In the genomic region with DNA sequence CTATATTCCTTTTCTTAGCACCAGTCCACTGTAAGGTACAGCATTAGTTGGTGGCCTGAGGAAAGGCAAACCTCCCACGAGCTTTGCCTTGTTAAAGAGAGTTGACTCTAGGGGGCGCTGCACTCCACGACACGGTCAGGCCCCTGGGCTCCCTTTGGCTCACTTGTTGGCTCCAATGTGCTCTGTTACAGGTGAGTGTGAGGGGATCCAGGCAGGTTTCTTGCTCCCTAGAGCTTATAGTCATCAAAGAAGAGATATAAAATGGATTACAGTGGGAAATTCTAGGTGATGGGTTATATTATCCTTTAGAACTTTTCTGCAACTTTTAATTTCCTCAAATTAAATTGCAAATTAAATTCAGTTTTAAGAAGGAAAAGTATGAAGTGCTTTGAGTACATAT, we compare ENCODE assay signal across 8 cellular contexts. TPM values are rescaled to one million over a fixed set of nuclear protein-coding genes. Genes with fewer than 3 reads are reported as not detected.
DNase-seq lines count a peak whose midpoint lies in the region; ATAC-seq, FAIRE-seq and TF ChIP-seq lines count a peak whose summit lies in the region.

No MANE protein-coding gene starts in this region.

- no peak for TF ChIP-seq POLR2A in breast epithelium (IDR thresholded peaks at IDR 0.05)

- H3K27me3 ChIP-seq in BE2C = no peaks in the 10 kb centered on the region
- H3K27me3 ChIP-seq in GM23248 (replicated peaks; ENCODE audit: insufficient read depth) = no peaks in the 10 kb centered on the region
- no peaks in the 10 kb centered on the region for H3K27me3 ChIP-seq in WERI-Rb-1 (ENCODE audit: insufficient read depth, low read depth, severe bottlenecking)
- no peaks in the 10 kb centered on the region for H3K27me3 ChIP-seq in breast epithelium

- H3K27ac ChIP-seq in GM23248 = no peak overlapping the region
- no peak overlapping the region for H3K27ac ChIP-seq in WERI-Rb-1
- H3K27ac ChIP-seq in breast epithelium = no peak overlapping the region

- no peak for ATAC-seq in GM18870 (IDR thresholded peaks at IDR 0.05; ENCODE audit: unreplicated experiment)

- DNase-seq in BE2C (peak; percentile 90), GM23248 (peak; percentile 87), NCI-H2196 (lab: John Stamatoyannopoulos, UW; ENCODE audit: unreplicated experiment) (peak; percentile 94), WERI-Rb-1 (peak; percentile 88), breast epithelium (ENCODE audit: low spot score in 2 of 2) (peak; percentile 70 to 82)
- peak; percentile 68 to 82 (median 76) for DNase-seq in stimulated activated CD4-positive, alpha-beta T cell treated with anti-CD3 and anti-CD28 coated beads, Interleukin-1b, Interleukin-23, amount 100 ng/mL, for 24 hours (ENCODE audit: low read depth in 4 of 4, low spot score in 1 of 4)

- H3K4me3 ChIP-seq in BE2C (ENCODE audit: low read depth, low read length) (no peak overlapping the region), GM23248 (no peak overlapping the region), WERI-Rb-1 (ENCODE audit: low read depth, low read length) (no peak overlapping the region), breast epithelium (no peak overlapping the region)

- H2AFZ ChIP-seq in GM23248 = no peak overlapping the region

- WGBS in GM23248 (ENCODE audit: low coverage in 1 of 2, low lambda C conversion rate in 2 of 2, missing lambda C conversion rate in 2 of 2), 2 experiments = 0% methylated on average over 4 of the region's 4 CpGs

- H4K20me1 ChIP-seq in GM23248 (ENCODE audit: insufficient read depth) = no peaks in the 10 kb centered on the region

- no peak overlapping the region for H3K4me2 ChIP-seq in GM23248 (ENCODE audit: unreplicated experiment)

- H3K79me2 ChIP-seq in GM23248 (ENCODE audit: insufficient read depth) = peaks cover 6% of the 10 kb centered on the region

- no peaks in the 10 kb centered on the region for H3K9me2 ChIP-seq in GM23248 (ENCODE audit: insufficient read depth)

- H3F3A ChIP-seq in GM23248 (ENCODE audit: insufficient read depth) = no peaks in the 10 kb centered on the region

- intact Hi-C loops in breast epithelium (cut with DNase I; ENCODE audit: low total_unique reads) = no loop called here

- H3K4me1 ChIP-seq in BE2C (no peaks in the 10 kb centered on the region), GM23248 (ENCODE audit: insufficient read depth) (no peaks in the 10 kb centered on the region), breast epithelium (peaks cover 0 to 1% of the 10 kb centered on the region in 2 donors)

- in situ Hi-C loops in GM23248 (cut with MboI) = loop anchor here (25.0 kb wide), 1 partner anchor 185 kb away; no protein-coding TSS in a partner anchor

- H3K36me3 ChIP-seq in BE2C (no peaks in the 10 kb centered on the region), GM23248 (ENCODE audit: low read depth) (no peaks in the 10 kb centered on the region), WERI-Rb-1 (no peaks in the 10 kb centered on the region), breast epithelium (no peaks in the 10 kb centered on the region)

- H3K9me3 ChIP-seq in BE2C (no peaks in the 10 kb centered on the region), GM23248 (ENCODE audit: low read depth) (no peaks in the 10 kb centered on the region), WERI-Rb-1 (ENCODE audit: severe bottlenecking) (no peaks in the 10 kb centered on the region), breast epithelium (no peaks in the 10 kb centered on the region)

- TF ChIP-seq CTCF in BE2C (IDR thresholded peaks at IDR 0.05; ENCODE audit: low read depth, low read length) (peak; percentile 88), WERI-Rb-1 (IDR thresholded peaks at IDR 0.05; ENCODE audit: low read depth, low read length) (peak; percentile 84), breast epithelium (IDR thresholded peaks at IDR 0.05) (peak; percentile 33 to 78 (median 77))

- no peak overlapping the region for H3K9ac ChIP-seq in GM23248

- peak; percentile 38 for FAIRE-seq in islet of Langerhans (lab: Jason Lieb, UNC)

RNA-seq across cellular contexts. Expression of a gene that starts 3.7 kb away (rescaled TPM):
- polyA plus RNA-seq in BE2C (2012; ENCODE audit: insufficient read depth, insufficient read length, low read depth) = not detected
- not detected in 2 replicates for total RNA-seq in GM23248 (2014; rRNA removed; shearing (Covaris generic))
- polyA plus RNA-seq in GM23248 (2016; fragmentation: Nextera tagmentation; extraction: Ambion mirVana) = not detected in 2 replicates
- total RNA-seq in breast epithelium = not detected

RNA-seq across cellular contexts. Expression of a gene that starts 4.3 kb away (rescaled TPM):
- 13.1 TPM for polyA plus RNA-seq in BE2C (2012; ENCODE audit: insufficient read depth, insufficient read length, low read depth)
- 12.1 and 34.3 TPM in 2 replicates for total RNA-seq in GM23248 (2014; rRNA removed; shearing (Covaris generic))
- polyA plus RNA-seq in GM23248 (2016; fragmentation: Nextera tagmentation; extraction: Ambion mirVana) = 2.6 and 3.7 TPM in 2 replicates
- 10 to 100 TPM in 2 of 3 donors, 1 to 10 TPM in 1; 9.6 to 29.8 (median 28.5) TPM for total RNA-seq in breast epithelium
